Comparison of ENCODE assay signal across 4 cellular contexts in the genomic region with DNA sequence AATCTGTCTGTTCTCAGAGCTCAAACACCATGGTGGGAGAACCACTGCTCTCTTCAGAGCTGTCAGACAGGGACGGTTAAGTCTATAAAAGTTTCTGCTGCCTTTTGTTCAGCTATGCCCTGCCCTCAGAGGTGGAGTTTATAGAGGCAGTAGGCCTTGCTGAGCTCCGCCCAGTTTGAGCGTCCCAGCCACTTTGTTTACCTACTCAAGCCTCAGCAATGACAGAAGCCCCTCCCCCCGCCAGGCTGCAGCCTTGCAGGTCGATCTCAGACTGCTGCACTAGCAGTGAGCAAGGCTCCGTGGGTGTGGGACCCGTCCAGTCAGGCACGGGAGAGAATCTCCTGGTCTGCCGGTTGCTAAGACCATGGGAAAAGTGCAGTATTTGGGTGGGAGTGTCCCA. TPM values are rescaled to one million over a fixed set of nuclear protein-coding genes. Genes with fewer than 3 reads are reported as not detected.
"Had no signal": no experiment of that assay in that cellular context is flagged by ENCODE, and none has a peak within 500 bp of the region (broad histone marks: within the 10 kb centered on the region; RNA-seq: fewer than 3 reads in every experiment).

No MANE protein-coding gene starts in this region.

RNA-seq across cellular contexts. Expression of a gene that starts 32.0 kb away (rescaled TPM):
- total RNA-seq: HT-29, NCI-H460, OCI-LY7, PC-3 had no signal
